ENCODE assay signal across 8 cellular contexts in genomic region chr4:133372699-133373098, GRCh38.
"Had no signal": no experiment of that assay in that cellular context is flagged by ENCODE, and none has a peak within 500 bp of the region (broad histone marks: within the 10 kb centered on the region; RNA-seq: fewer than 3 reads in every experiment).

No MANE protein-coding gene starts in this region.

- H3K4me3 ChIP-seq: GM23248, HAP-1 had no signal

- DNase-seq: GM23248, GOT3, H7, HFFc6 had no signal

- H3K9ac ChIP-seq: GM23248 had no signal

- H3K36me3 ChIP-seq: HAP-1 had no signal

- ATAC-seq: HCT116, HepG2 had no signal

- H3K27ac ChIP-seq: GM23248, HL-60 had no signal

- H2AFZ ChIP-seq: GM23248 had no signal
